1 cellular context compared by ENCODE assay signal in the genomic region with DNA sequence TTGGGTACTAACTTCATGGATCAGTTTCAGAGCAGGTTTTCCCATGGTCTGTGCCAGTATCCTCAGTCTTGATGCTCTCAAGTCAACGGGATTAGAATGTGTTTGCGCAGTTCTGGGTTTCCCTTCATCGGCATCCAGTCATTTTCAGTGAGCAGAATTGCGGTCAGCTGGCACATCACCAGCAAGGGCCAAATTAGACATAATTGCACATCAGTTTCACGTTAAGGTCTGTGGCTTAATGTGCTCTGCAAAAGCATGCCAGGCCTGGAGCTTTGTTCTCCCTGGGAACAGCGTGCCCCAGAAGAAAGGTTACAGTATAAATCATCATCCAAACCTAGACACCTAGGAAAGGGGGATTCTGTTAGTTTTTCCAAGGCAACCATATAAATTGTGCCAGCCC.
TF ChIP-seq lines count a peak whose summit lies in the region.

No MANE protein-coding gene starts in this region.

TF ChIP-seq in H1, 55 proteins besides CTCF, POLR2A, EP300 and RAD21:
- TF ChIP-seq BACH1 (IDR thresholded peaks at IDR 0.05; ENCODE audit: low read length): no peak
- TF ChIP-seq RXRA (IDR thresholded peaks at IDR 0.05; ENCODE audit: insufficient read depth, low read depth, low read length): no peak
- no peak for TF ChIP-seq SAP30 (IDR thresholded peaks at IDR 0.05; ENCODE audit: insufficient read depth, insufficient replicate concordance, low read length)
- TF ChIP-seq CEBPB (IDR thresholded peaks at IDR 0.05; ENCODE audit: low read depth, low read length): no peak
- no peak for TF ChIP-seq BCL11A (IDR thresholded peaks at IDR 0.05; ENCODE audit: low read depth in 2 of 2, low read length in 2 of 2)
- TF ChIP-seq, protein P1, sequence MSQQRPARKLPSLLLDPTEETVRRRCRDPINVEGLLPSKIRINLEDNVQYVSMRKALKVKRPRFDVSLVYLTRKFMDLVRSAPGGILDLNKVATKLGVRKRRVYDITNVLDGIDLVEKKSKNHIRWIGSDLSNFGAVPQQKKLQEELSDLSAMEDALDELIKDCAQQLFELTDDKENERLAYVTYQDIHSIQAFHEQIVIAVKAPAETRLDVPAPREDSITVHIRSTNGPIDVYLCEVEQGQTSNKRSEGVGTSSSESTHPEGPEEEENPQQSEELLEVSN (IDR thresholded peaks at IDR 0.05): no peak
